Comparison of ENCODE assay signal across 7 cellular contexts in the genomic region with DNA sequence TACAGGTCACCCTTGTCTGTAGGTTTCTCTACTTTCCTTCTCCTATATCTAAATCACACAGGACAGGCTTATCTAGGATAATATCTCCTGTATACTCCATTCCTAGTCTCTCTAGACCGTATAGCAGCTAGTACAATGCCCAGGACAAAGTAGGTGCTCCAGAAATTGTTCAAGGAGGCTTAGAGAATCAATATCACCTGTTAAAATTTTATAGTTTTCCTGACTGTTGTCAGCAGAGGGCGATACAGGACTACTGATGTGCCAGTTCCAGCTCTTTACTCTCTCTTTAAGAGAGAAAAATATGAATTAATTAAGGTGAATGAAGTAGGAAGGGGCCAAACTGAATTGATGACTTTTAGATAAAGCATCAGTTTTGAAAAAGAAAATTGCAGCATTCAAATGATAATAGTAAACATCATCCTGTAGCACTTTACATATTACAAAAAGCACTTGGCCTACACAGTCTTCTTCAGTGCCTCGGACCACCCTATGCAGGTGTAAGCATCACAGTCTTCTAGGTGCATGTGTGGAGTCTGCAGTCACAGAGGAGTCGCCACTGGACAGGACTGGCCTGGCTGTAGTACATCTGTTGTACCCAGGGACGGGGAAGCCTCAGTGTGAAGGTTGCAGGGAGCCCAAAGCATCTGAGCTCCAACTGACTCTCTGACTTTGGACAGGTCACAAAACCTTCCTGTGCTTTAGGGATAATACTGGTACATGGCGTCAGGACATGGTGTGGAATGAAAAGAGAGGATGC.
DNase-seq lines count a peak whose midpoint lies in the region; ATAC-seq and TF ChIP-seq lines count a peak whose summit lies in the region.

No MANE protein-coding gene starts in this region.

- H3K79me2 ChIP-seq in DOHH2 (ENCODE audit: control insufficient read depth, low read length) = no peaks in the 10 kb centered on the region

- H3F3A ChIP-seq in DOHH2 (ENCODE audit: control insufficient read depth, insufficient read depth) = 0 out of 2 replicates have a peak, but pooled peaks cover 3% of the 10 kb centered on the region

- H3K9me2 ChIP-seq in DOHH2 (replicated peaks; ENCODE audit: control insufficient read depth, low read length) = no peaks in the 10 kb centered on the region

- CTCF ChIA-PET in MCF 10A (lab: Yijun Ruan, JAX) = interaction anchor here (0.5 to 5.7 kb wide), 57 partner anchors 9 to 1244 kb away, joined by 3 to 70 read pairs (median 4); partner anchors contain the start of gene FUT8

- H4K20me1 ChIP-seq in DOHH2 (ENCODE audit: control insufficient read depth, insufficient read depth, low read depth, low read length) = no peaks in the 10 kb centered on the region

- DNase-seq in RPMI7951 (ENCODE audit: low read depth) (peak; percentile 40), MCF 10A (ENCODE audit: unreplicated experiment) (peak; percentile 70), left kidney (ENCODE audit: low read depth, low spot score) (peak; percentile 73), thoracic aorta (ENCODE audit: low spot score) (no peak)

- TF ChIP-seq CTCF in DOHH2 (IDR thresholded peaks at IDR 0.05; ENCODE audit: low read depth, low read length, poor library complexity, severe bottlenecking) = peak; percentile 78
- TF ChIP-seq CTCF in MCF 10A (IDR thresholded peaks at IDR 0.05; ENCODE audit: unreplicated experiment) = peak; percentile 74
- TF ChIP-seq CTCF in thoracic aorta (IDR thresholded peaks at IDR 0.05) = peak; percentile 50

- H3K9me3 Mint-ChIP-seq in MCF 10A (ENCODE audit: unreplicated experiment) = no peaks in the 10 kb centered on the region

- H3K4me3 ChIP-seq in DOHH2 (ENCODE audit: low read length) = no peak overlapping the region
- no peak overlapping the region for H3K4me3 ChIP-seq in thoracic aorta

- peak; percentile 90 for TF ChIP-seq RAD21 in Ishikawa (IDR thresholded peaks at IDR 0.05; ENCODE audit: low read depth)

- H3K9me3 ChIP-seq in DOHH2 (ENCODE audit: control insufficient read depth, insufficient read depth, low read length) (no peaks in the 10 kb centered on the region), thoracic aorta (no peaks in the 10 kb centered on the region)

- H3K36me3 ChIP-seq in DOHH2 (ENCODE audit: control insufficient read depth, low read length) (no peaks in the 10 kb centered on the region), thoracic aorta (no peaks in the 10 kb centered on the region)

- peaks cover 19% of the 10 kb centered on the region for H3K4me1 Mint-ChIP-seq in MCF 10A (ENCODE audit: insufficient read depth, unreplicated experiment)

- H3K36me3 Mint-ChIP-seq in MCF 10A (ENCODE audit: insufficient read depth, unreplicated experiment) = no peaks in the 10 kb centered on the region

- POLR2A ChIA-PET in MCF 10A (lab: Yijun Ruan, JAX) = interaction anchor here (0.6 to 2.6 kb wide), 3 partner anchors 248 to 1612 kb away, joined by 3 to 23 read pairs (median 4); partner anchors contain the start of gene FUT8

- H3K4me1 ChIP-seq in DOHH2 (ENCODE audit: control insufficient read depth, low read length) (peaks cover 54% of the 10 kb centered on the region), thoracic aorta (ENCODE audit: control insufficient read depth in 1 of 2, low read depth in 2 of 2) (peaks cover 0 to 4% of the 10 kb centered on the region in 2 donors)

- BruUV-seq in MCF 10A (replicated peaks; lab: Mats Ljungman, UMichigan) = no TSS peak

- no peak for TF ChIP-seq EP300 in Ishikawa (IDR thresholded peaks at IDR 0.05; ENCODE audit: borderline replicate concordance)

- no peak overlapping the region for H3K4me3 Mint-ChIP-seq in MCF 10A (ENCODE audit: unreplicated experiment)

- intact Hi-C loops in MCF 10A (cut with micrococcal nuclease) = loop anchor here (1.0 to 10.0 kb wide), 8 partner anchors 62 to 1241 kb away; partner anchors contain the start of genes FUT8 and MAX

- ATAC-seq in thoracic aorta (ENCODE audit: insufficient number of reproducible peaks, low FRiP score, low read depth) (no peak), GM19397 (IDR thresholded peaks at IDR 0.05; ENCODE audit: unreplicated experiment) (no peak)

- no peaks in the 10 kb centered on the region for H3K27me3 Mint-ChIP-seq in MCF 10A (ENCODE audit: insufficient read depth, unreplicated experiment)

- no peak overlapping the region for H3K27ac Mint-ChIP-seq in MCF 10A (ENCODE audit: low read depth, unreplicated experiment)

- H3K27me3 ChIP-seq in DOHH2 (ENCODE audit: control insufficient read depth, low read length) = no peaks in the 10 kb centered on the region
- H3K27me3 ChIP-seq in thoracic aorta (replicated peaks; ENCODE audit: insufficient read depth) = no peaks in the 10 kb centered on the region

- no peak overlapping the region for H3K27ac ChIP-seq in DOHH2 (ENCODE audit: low read depth, low read length)
- no peak overlapping the region for H3K27ac ChIP-seq in thoracic aorta

- peak overlapping the region; percentile 15; the same call in 1 of the 2 replicates for H3K4me2 ChIP-seq in DOHH2 (ENCODE audit: low read length)

TF ChIP-seq in Ishikawa, 13 proteins besides CTCF, POLR2A, EP300 and RAD21:
- TF ChIP-seq EGR1 (IDR thresholded peaks at IDR 0.05) = no peak
- no peak for TF ChIP-seq ZBTB7A (IDR thresholded peaks at IDR 0.05; ENCODE audit: low read depth)
- TF ChIP-seq, protein P1, sequence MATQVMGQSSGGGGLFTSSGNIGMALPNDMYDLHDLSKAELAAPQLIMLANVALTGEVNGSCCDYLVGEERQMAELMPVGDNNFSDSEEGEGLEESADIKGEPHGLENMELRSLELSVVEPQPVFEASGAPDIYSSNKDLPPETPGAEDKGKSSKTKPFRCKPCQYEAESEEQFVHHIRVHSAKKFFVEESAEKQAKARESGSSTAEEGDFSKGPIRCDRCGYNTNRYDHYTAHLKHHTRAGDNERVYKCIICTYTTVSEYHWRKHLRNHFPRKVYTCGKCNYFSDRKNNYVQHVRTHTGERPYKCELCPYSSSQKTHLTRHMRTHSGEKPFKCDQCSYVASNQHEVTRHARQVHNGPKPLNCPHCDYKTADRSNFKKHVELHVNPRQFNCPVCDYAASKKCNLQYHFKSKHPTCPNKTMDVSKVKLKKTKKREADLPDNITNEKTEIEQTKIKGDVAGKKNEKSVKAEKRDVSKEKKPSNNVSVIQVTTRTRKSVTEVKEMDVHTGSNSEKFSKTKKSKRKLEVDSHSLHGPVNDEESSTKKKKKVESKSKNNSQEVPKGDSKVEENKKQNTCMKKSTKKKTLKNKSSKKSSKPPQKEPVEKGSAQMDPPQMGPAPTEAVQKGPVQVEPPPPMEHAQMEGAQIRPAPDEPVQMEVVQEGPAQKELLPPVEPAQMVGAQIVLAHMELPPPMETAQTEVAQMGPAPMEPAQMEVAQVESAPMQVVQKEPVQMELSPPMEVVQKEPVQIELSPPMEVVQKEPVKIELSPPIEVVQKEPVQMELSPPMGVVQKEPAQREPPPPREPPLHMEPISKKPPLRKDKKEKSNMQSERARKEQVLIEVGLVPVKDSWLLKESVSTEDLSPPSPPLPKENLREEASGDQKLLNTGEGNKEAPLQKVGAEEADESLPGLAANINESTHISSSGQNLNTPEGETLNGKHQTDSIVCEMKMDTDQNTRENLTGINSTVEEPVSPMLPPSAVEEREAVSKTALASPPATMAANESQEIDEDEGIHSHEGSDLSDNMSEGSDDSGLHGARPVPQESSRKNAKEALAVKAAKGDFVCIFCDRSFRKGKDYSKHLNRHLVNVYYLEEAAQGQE (IDR thresholded peaks at IDR 0.05; ENCODE audit: low read depth) = no peak
- TF ChIP-seq YY1 (IDR thresholded peaks at IDR 0.05; ENCODE audit: low read depth) = no peak
- TF ChIP-seq NFIC (IDR thresholded peaks at IDR 0.05) = no peak
- TF ChIP-seq, protein P2, sequence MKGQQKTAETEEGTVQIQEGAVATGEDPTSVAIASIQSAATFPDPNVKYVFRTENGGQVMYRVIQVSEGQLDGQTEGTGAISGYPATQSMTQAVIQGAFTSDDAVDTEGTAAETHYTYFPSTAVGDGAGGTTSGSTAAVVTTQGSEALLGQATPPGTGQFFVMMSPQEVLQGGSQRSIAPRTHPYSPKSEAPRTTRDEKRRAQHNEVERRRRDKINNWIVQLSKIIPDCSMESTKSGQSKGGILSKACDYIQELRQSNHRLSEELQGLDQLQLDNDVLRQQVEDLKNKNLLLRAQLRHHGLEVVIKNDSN (IDR thresholded peaks at IDR 0.05) = no peak
- no peak for TF ChIP-seq TAF1 (IDR thresholded peaks at IDR 0.05; ENCODE audit: low read depth)
- TF ChIP-seq, protein P3, sequence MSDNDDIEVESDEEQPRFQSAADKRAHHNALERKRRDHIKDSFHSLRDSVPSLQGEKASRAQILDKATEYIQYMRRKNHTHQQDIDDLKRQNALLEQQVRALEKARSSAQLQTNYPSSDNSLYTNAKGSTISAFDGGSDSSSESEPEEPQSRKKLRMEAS (IDR thresholded peaks at IDR 0.05) = no peak
- no peak for TF ChIP-seq TEAD4 (IDR thresholded peaks at IDR 0.05)
